8 cellular contexts compared by ENCODE assay signal in genomic region chr13:27622102-27622820, GRCh38. TPM values are rescaled to one million over a fixed set of nuclear protein-coding genes. Genes with fewer than 3 reads are reported as not detected.
A peak's percentile ranks its signal among the peaks of the same experiment; 100 is the strongest.
DNase-seq lines count a peak whose midpoint lies in the region; ATAC-seq and TF ChIP-seq lines count a peak whose summit lies in the region.

No MANE protein-coding gene starts in this region.

- H3K27ac ChIP-seq in AG04450 (ENCODE audit: low read depth, low read length) (peak overlapping the region; percentile 39), neuronal stem cell (replicated peaks; ENCODE audit: low read length) (peak overlapping the region; percentile 48)

- no peak overlapping the region for H4K8ac ChIP-seq in neuronal stem cell (ENCODE audit: low read depth, low read length)

- peak; percentile 1 for ATAC-seq in GM19023 (IDR thresholded peaks at IDR 0.05; ENCODE audit: unreplicated experiment)
- ATAC-seq in HG03520 (IDR thresholded peaks at IDR 0.05; ENCODE audit: unreplicated experiment) = no peak

- no peak overlapping the region for H3K4ac ChIP-seq in neuronal stem cell (ENCODE audit: low read length)

- H3K79me1 ChIP-seq in neuronal stem cell (ENCODE audit: low read depth, low read length) = peaks cover 4% of the 10 kb centered on the region

- peaks cover 9 to 38% of the 10 kb centered on the region in 2 donors for H3K36me3 ChIP-seq in neuronal stem cell (replicated peaks in 1 of 2; ENCODE audit: control insufficient read depth in 2 of 2, insufficient read depth in 2 of 2, low read length in 2 of 2)

- H2BK12ac ChIP-seq in neuronal stem cell (ENCODE audit: low read length) = no peak overlapping the region

- peak overlapping the region; percentile 92 for H3K4me2 ChIP-seq in neuronal stem cell (ENCODE audit: insufficient read depth, low read length, poor library complexity, severe bottlenecking)

- H2AFZ ChIP-seq in neuronal stem cell (ENCODE audit: low read length) = peak overlapping the region; percentile 97

- H2AK5ac ChIP-seq in neuronal stem cell (ENCODE audit: low read depth, low read length) = peak overlapping the region; percentile 60

- no peak overlapping the region for H2BK15ac ChIP-seq in neuronal stem cell (ENCODE audit: low read length)

- H3K9me3 ChIP-seq in AG04450 (ENCODE audit: control insufficient read depth, insufficient read depth, low read length) (no peaks in the 10 kb centered on the region; the same call in 1 of the 2 replicates), neuronal stem cell (replicated peaks in 1 of 2; ENCODE audit: control insufficient read depth in 2 of 2, insufficient read depth in 1 of 2, low read depth in 1 of 2, low read length in 2 of 2) (peaks cover 0 to 8% of the 10 kb centered on the region in 2 donors)

- H3K27me3 ChIP-seq in AG04450 (ENCODE audit: control insufficient read depth, insufficient read depth, low read length) = no peaks in the 10 kb centered on the region
- no peaks in the 10 kb centered on the region for H3K27me3 ChIP-seq in neuronal stem cell (ENCODE audit: control insufficient read depth in 3 of 3, insufficient read depth in 3 of 3, low read depth in 1 of 3, low read length in 3 of 3)

- H3K14ac ChIP-seq in neuronal stem cell (ENCODE audit: low read length) = peak overlapping the region; percentile 65

- H3K4me3 ChIP-seq in AG04450 (ENCODE audit: low read depth, low read length) = peak overlapping the region; percentile 88
- H3K4me3 ChIP-seq in epithelial cell of esophagus (ENCODE audit: low read length) = peak overlapping the region; percentile 83
- peak overlapping the region; percentile 84 to 99 for H3K4me3 ChIP-seq in neuronal stem cell (ENCODE audit: low read length in 2 of 2)

- WGBS in neuronal stem cell (ENCODE audit: extremely low coverage in 2 of 2, insufficient read length in 2 of 2, insufficient replicate concordance in 1 of 2), 2 donors = no CpG with 5 or more reads among the region's 13 CpGs

- POLR2A ChIA-PET in AG04450 (lab: Yijun Ruan, JAX) = interaction anchor here (2.3 kb wide), 1 partner anchor 37 kb away, joined by 6 read pairs; no protein-coding TSS in a partner anchor

- H3K23ac ChIP-seq in neuronal stem cell (ENCODE audit: low read depth, low read length, poor library complexity) = peak overlapping the region; percentile 93

- H3K9ac ChIP-seq in neuronal stem cell (ENCODE audit: low read depth, low read length, poor library complexity) = peak overlapping the region; percentile 89

- CTCF ChIA-PET in AG04450 (lab: Charles Lee) = interaction anchor here (0.7 to 2.2 kb wide), 4 partner anchors 10 to 260 kb away, joined by 3 to 10 read pairs (median 6); no protein-coding TSS in a partner anchor

- H3K18ac ChIP-seq in neuronal stem cell (ENCODE audit: low read length) = peak overlapping the region; percentile 98

- H2BK5ac ChIP-seq in neuronal stem cell (ENCODE audit: low read length) = peak overlapping the region; percentile 27

- no peak overlapping the region for H4K91ac ChIP-seq in neuronal stem cell (ENCODE audit: low read depth, low read length, poor library complexity)

- peaks cover 6 to 10% of the 10 kb centered on the region in 2 donors for H3K4me1 ChIP-seq in neuronal stem cell (ENCODE audit: control insufficient read depth in 2 of 2, insufficient read depth in 1 of 2, low read depth in 1 of 2, low read length in 2 of 2)

- peak; percentile 42 for TF ChIP-seq CTCF in AG04450 (IDR thresholded peaks at IDR 0.05; ENCODE audit: low read depth, low read length)
- TF ChIP-seq CTCF in epithelial cell of esophagus (IDR thresholded peaks at IDR 0.05; ENCODE audit: insufficient read depth, low read depth, low read length, missing control alignments) = no peak

- H2BK120ac ChIP-seq in neuronal stem cell (ENCODE audit: low read depth, low read length) = no peak overlapping the region

- DNase-seq in AG04450 (ENCODE audit: low read depth, low spot score) = no peak
- peak; percentile 8 for DNase-seq in RPMI7951 (ENCODE audit: low read depth)
- DNase-seq in epithelial cell of esophagus (ENCODE audit: low read depth) = no peak
- DNase-seq in neuronal stem cell (ENCODE audit: low spot score) = no peak
- no peak for DNase-seq in stimulated activated CD4-positive, alpha-beta T cell treated with anti-CD3 and anti-CD28 coated beads, Interleukin-4, amount 100 ng/mL, for 24 hours
- no peak for DNase-seq in DMS79 treated with DMSO at 0.1 percent for 48 hours (lab: John Stamatoyannopoulos, UW)

RNA-seq across cellular contexts. Expression of gene POLR1D, which starts 0.6 kb away (rescaled TPM):
- polyA plus RNA-seq in AG04450 (2011; rRNA removed) = 155 and 174 TPM in 2 replicates
- 39.6 and 53.4 TPM in 2 replicates for polyA minus RNA-seq in AG04450 (2011; rRNA and poly(A)+ RNA removed)
- 82.1 and 85.1 TPM in 2 replicates for total RNA-seq in RPMI7951 (2014; rRNA removed; shearing (Covaris generic))
- 216 TPM for polyA plus RNA-seq in neuronal stem cell (2013, experiment 1 of 2)
- polyA plus RNA-seq in neuronal stem cell (2013, experiment 2 of 2) = 208 TPM

RNA-seq across cellular contexts. Expression of gene LNX2, which starts 1.9 kb away (rescaled TPM):
- polyA plus RNA-seq in AG04450 (2011; rRNA removed) = 6.2 and 6.9 TPM in 2 replicates
- 10.0 and 10.3 TPM in 2 replicates for polyA minus RNA-seq in AG04450 (2011; rRNA and poly(A)+ RNA removed)
- total RNA-seq in RPMI7951 (2014; rRNA removed; shearing (Covaris generic)) = 5.3 and 6.3 TPM in 2 replicates
- 6.8 TPM for polyA plus RNA-seq in neuronal stem cell (2013, experiment 1 of 2)
- 7.0 TPM for polyA plus RNA-seq in neuronal stem cell (2013, experiment 2 of 2)
